Comparison of ENCODE assay signal across 16 cellular contexts in the genomic region with DNA sequence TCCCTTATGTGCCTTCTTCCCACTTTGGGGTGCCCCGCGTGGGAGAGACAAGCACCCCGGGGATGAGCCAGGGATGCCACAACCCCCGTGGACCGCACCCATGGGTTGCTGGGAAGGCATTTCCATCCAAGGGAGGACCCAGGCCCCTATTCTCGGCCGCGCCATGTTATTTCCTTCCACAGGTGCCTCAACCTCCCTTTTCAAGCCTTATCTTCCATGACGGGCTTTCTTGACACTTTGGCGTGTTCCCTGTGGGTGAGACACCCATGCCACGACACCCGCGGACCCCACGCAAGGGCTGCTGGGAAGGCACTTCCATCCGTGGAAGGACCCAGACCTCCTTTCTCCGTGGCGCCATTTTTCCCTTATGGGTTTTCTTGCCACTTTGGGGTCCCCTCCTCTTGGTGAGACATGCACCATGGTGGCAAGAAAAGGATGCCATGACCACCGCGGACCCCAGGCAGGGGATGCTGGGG.
DNase-seq lines count a peak whose midpoint lies in the region; ATAC-seq, FAIRE-seq and TF ChIP-seq lines count a peak whose summit lies in the region.
"Had no signal": no experiment of that assay in that cellular context is flagged by ENCODE, and none has a peak within 500 bp of the region (broad histone marks: within the 10 kb centered on the region; RNA-seq: fewer than 3 reads in every experiment).

No MANE protein-coding gene starts in this region.

- H3K79me2 ChIP-seq in K562 (ENCODE audit: control insufficient read depth, insufficient read depth, low read length) = no peaks in the 10 kb centered on the region

- H3K4me3 ChIP-seq in left ventricle myocardium inferior (no peak overlapping the region), right atrium auricular region (no peak overlapping the region), K562 (no peak overlapping the region), lower lobe of right lung (no peak overlapping the region), transverse colon (no peak overlapping the region)

- in situ Hi-C loops in K562 (cut with MboI) = loop anchor here (10.0 kb wide), 2 partner anchors 167 to 257 kb away; no protein-coding TSS in a partner anchor
- in situ Hi-C loops in transverse colon (cut with MboI; ENCODE audit: low pct_ligation_motif_present in 1 of 4, low pct_unique_long_range_greater_than_20kb in 1 of 4, low sequenced_read_pairs in 3 of 4) = loop anchor here in 1 of 4 donors (25.0 kb wide), 1 partner anchor 96 kb away; no protein-coding TSS in a partner anchor

- H3K27me3 ChIP-seq in left ventricle myocardium inferior (ENCODE audit: low read depth) (peaks cover 34% of the 10 kb centered on the region), right atrium auricular region (no peaks in the 10 kb centered on the region), K562 (ENCODE audit: control insufficient read depth in 2 of 2, insufficient read depth in 2 of 2, low read length in 2 of 2) (peaks cover 0 to 22% of the 10 kb centered on the region in 2 experiments; a peak in 2 of 5 replicates), lower lobe of right lung (ENCODE audit: low read depth) (no peaks in the 10 kb centered on the region), transverse colon (no peaks in the 10 kb centered on the region)
- H3K27me3 ChIP-seq: BE2C had no signal

- H4K20me1 ChIP-seq in K562 (replicated peaks; ENCODE audit: control insufficient read depth, insufficient read depth, low read length) = no peaks in the 10 kb centered on the region

- peak; percentile 8 for DNase-seq in left ventricle myocardium inferior
- no peak for DNase-seq in right atrium auricular region (ENCODE audit: low spot score)
- no peak for DNase-seq in K562 (ENCODE audit: extremely low read depth in 1 of 4, low spot score in 3 of 4)
- DNase-seq in lower lobe of right lung = peak; percentile 22
- DNase-seq in transverse colon = peak; percentile 4
- DNase-seq in nucleus accumbens (lab: John Stamatoyannopoulos, UW) = no peak
- DNase-seq: BE2C; CD8-positive, alpha-beta T cell; GOT3; NCI-H1092 treated with DMSO at 0.1 percent for 48 hours; NCI-H1694; NCI-H2107; NCI-H345; NCI-H69 had no signal

- TF ChIP-seq RAD21 in K562 (CRISPR knock-in tag; conservative IDR thresholded peaks at IDR 0.05 in 1 of 2, IDR thresholded peaks at IDR 0.05 in 1 of 2) = no peak

- 30% methylated on average over 14 of the region's 19 CpGs for WGBS in K562 (ENCODE audit: insufficient coverage, low coverage, missing lambda C conversion rate)
- WGBS in transverse colon (ENCODE audit: low coverage in 1 of 2), 2 donors = 83 to 90% methylated on average over 8 to 19 of the region's 19 CpGs

- H3K4me1 ChIP-seq in left ventricle myocardium inferior = no peaks in the 10 kb centered on the region
- H3K4me1 ChIP-seq in right atrium auricular region = no peaks in the 10 kb centered on the region
- peaks cover 0 to 16% of the 10 kb centered on the region in 2 experiments; a peak in 2 of 5 replicates for H3K4me1 ChIP-seq in K562 (replicated peaks in 1 of 2; ENCODE audit: control insufficient read depth in 2 of 2, insufficient read depth in 2 of 2, low read length in 2 of 2)
- H3K4me1 ChIP-seq in lower lobe of right lung = no peaks in the 10 kb centered on the region
- no peaks in the 10 kb centered on the region for H3K4me1 ChIP-seq in transverse colon
- H3K4me1 ChIP-seq: BE2C had no signal

- intact Hi-C loops in left ventricle myocardium inferior (cut with micrococcal nuclease) (no loop called here), K562 (cut with micrococcal nuclease) (loop anchor here (5.0 to 10.0 kb wide), 4 partner anchors 63 to 336 kb away; no protein-coding TSS in a partner anchor), lower lobe of right lung (cut with DNase I) (no loop called here), transverse colon (cut with DNase I; ENCODE audit: low total_unique reads) (no loop called here)

- no peaks in the 10 kb centered on the region for H3K9me1 ChIP-seq in K562 (ENCODE audit: control insufficient read depth, insufficient read depth, low read length)

- CTCF ChIA-PET in K562 (lab: Yijun Ruan, JAX; ENCODE audit: low intra/inter-chr PET ratio) = no interaction called here

- TF ChIP-seq CTCF in left ventricle myocardium inferior (IDR thresholded peaks at IDR 0.05; ENCODE audit: borderline replicate concordance) (no peak), right atrium auricular region (IDR thresholded peaks at IDR 0.05) (no peak), K562 (IDR thresholded peaks at IDR 0.05 in 2 of 3, conservative IDR thresholded peaks at IDR 0.05 in 1 of 3; ENCODE audit: insufficient read depth in 2 of 3, low read depth in 1 of 3, low read length in 3 of 3) (no peak), lower lobe of right lung (IDR thresholded peaks at IDR 0.05) (no peak), transverse colon (IDR thresholded peaks at IDR 0.05) (no peak)

- peak overlapping the region; percentile 89; the same call in 1 of the 2 replicates for H2AFZ ChIP-seq in K562 (ENCODE audit: low read depth, low read length)

- peaks cover 30% of the 10 kb centered on the region for H3K9me3 ChIP-seq in left ventricle myocardium inferior (replicated peaks)
- H3K9me3 ChIP-seq in right atrium auricular region = peaks cover 0 to 2% of the 10 kb centered on the region in 2 donors
- no peaks in the 10 kb centered on the region for H3K9me3 ChIP-seq in K562 (replicated peaks; ENCODE audit: control insufficient read depth, insufficient read depth, low read depth, low read length)
- peaks cover 9% of the 10 kb centered on the region for H3K9me3 ChIP-seq in lower lobe of right lung
- H3K9me3 ChIP-seq in transverse colon = peaks cover 12 to 20% of the 10 kb centered on the region in 2 donors

- H3K27ac ChIP-seq in left ventricle myocardium inferior (replicated peaks) (no peak overlapping the region), right atrium auricular region (no peak overlapping the region), K562 (ENCODE audit: extremely low read depth, low read depth, low read length) (no peak overlapping the region), lower lobe of right lung (no peak overlapping the region), transverse colon (no peak overlapping the region)
- H3K27ac ChIP-seq: KMS-11 had no signal

- no TSS peak for BruUV-seq in K562 (replicated peaks; lab: Mats Ljungman, UMichigan)

- no peak for TF ChIP-seq POLR2A in K562 (conservative IDR thresholded peaks at IDR 0.05)
- no peak for TF ChIP-seq POLR2A in transverse colon (IDR thresholded peaks at IDR 0.05)

- no peaks in the 10 kb centered on the region for H3K36me3 ChIP-seq in left ventricle myocardium inferior
- H3K36me3 ChIP-seq in right atrium auricular region = no peaks in the 10 kb centered on the region
- H3K36me3 ChIP-seq in K562 (ENCODE audit: control insufficient read depth, insufficient read depth, low read length) = no peaks in the 10 kb centered on the region
- no peaks in the 10 kb centered on the region for H3K36me3 ChIP-seq in lower lobe of right lung
- H3K36me3 ChIP-seq in transverse colon = no peaks in the 10 kb centered on the region
- H3K36me3 ChIP-seq: BE2C had no signal

- H3K4me2 ChIP-seq in K562 (ENCODE audit: insufficient read depth, low read length) = no peak overlapping the region

- FAIRE-seq in K562 (lab: Jason Lieb, UNC) = no peak

- no peak overlapping the region for H3K9ac ChIP-seq in K562 (ENCODE audit: insufficient read depth in 1 of 2, low read depth in 2 of 2, low read length in 2 of 2)
- H3K9ac ChIP-seq: KMS-11 had no signal

- ATAC-seq in K562 = no peak
- no peak for ATAC-seq in lower lobe of right lung
- no peak for ATAC-seq in HG03039 (IDR thresholded peaks at IDR 0.05; ENCODE audit: unreplicated experiment)
- ATAC-seq: CD8-positive, alpha-beta T cell had no signal

- POLR2A ChIA-PET in K562 (lab: Yijun Ruan, JAX) = no interaction called here

- TF ChIP-seq EP300 in K562 (IDR thresholded peaks at IDR 0.05; ENCODE audit: low read length) = no peak
- TF ChIP-seq EP300 in transverse colon (IDR thresholded peaks at IDR 0.05; ENCODE audit: low read depth) = no peak

TF ChIP-seq in K562, 482 proteins besides CTCF, POLR2A, EP300 and RAD21:
- TF ChIP-seq, protein P1, sequence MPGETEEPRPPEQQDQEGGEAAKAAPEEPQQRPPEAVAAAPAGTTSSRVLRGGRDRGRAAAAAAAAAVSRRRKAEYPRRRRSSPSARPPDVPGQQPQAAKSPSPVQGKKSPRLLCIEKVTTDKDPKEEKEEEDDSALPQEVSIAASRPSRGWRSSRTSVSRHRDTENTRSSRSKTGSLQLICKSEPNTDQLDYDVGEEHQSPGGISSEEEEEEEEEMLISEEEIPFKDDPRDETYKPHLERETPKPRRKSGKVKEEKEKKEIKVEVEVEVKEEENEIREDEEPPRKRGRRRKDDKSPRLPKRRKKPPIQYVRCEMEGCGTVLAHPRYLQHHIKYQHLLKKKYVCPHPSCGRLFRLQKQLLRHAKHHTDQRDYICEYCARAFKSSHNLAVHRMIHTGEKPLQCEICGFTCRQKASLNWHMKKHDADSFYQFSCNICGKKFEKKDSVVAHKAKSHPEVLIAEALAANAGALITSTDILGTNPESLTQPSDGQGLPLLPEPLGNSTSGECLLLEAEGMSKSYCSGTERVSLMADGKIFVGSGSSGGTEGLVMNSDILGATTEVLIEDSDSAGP (CRISPR knock-in tag; IDR thresholded peaks at IDR 0.05) = no peak
- no peak for TF ChIP-seq FOS (IDR thresholded peaks at IDR 0.05; ENCODE audit: extremely low read depth, insufficient read length)
- TF ChIP-seq SAFB (IDR thresholded peaks at IDR 0.05; ENCODE audit: borderline replicate concordance, low read depth, low read length) = 0 out of 2 replicates have a peak, but pooled peaks have one; percentile 6
- TF ChIP-seq ZNF584 (CRISPR knock-in tag; IDR thresholded peaks at IDR 0.05; ENCODE audit: low read depth) = no peak

Comparison
In these comparisons a context has a peak if more than half of its experiments do, and no peak if none do; other contexts are left out.
1. DNase-seq: peak in left ventricle myocardium inferior (single experiment), lower lobe of right lung (single experiment) and transverse colon (single experiment); none in right atrium auricular region (single experiment), K562 (0 of 4) and nucleus accumbens (0 of 56).